11 cellular contexts compared by ENCODE assay signal in the genomic region with DNA sequence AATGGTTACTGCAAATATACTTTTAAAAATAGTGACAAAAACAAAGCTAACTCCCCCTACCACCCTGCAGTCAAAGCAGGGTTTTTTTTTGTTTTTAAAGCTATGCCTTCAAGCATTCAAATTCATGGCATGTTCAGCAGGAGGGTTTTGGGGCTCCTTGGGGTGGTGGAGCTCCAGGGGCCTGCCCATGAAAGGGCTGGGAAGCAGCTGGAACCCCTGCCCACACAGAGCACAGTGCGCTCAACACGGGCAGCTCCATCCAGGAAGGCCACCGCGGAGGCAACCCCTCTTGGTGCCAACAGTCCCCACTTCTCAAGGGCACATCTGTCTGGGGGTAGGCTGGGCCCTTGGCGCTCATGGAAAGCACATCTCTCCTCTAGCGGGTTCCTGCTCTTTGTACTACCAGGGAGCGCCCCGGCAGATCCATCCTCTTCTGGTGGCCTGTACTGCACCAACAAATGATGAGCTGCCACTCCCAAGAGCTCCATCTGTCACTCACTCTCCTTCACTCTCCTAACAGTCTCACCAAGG. TPM values are rescaled to one million over a fixed set of nuclear protein-coding genes. Genes with fewer than 3 reads are reported as not detected.
A peak's percentile ranks its signal among the peaks of the same experiment; 100 is the strongest.
DNase-seq lines count a peak whose midpoint lies in the region; ATAC-seq and TF ChIP-seq lines count a peak whose summit lies in the region.
"Had no signal": no experiment of that assay in that cellular context is flagged by ENCODE, and none has a peak within 500 bp of the region (broad histone marks: within the 10 kb centered on the region; RNA-seq: fewer than 3 reads in every experiment).

No MANE protein-coding gene starts in this region.

- H3K9me3 ChIP-seq in trophoblast cell (ENCODE audit: insufficient read depth, low read depth, low read length), result no peaks in the 10 kb centered on the region

- no peak overlapping the region for H3K4me2 ChIP-seq in trophoblast cell (ENCODE audit: low read length)

- no peaks in the 10 kb centered on the region; the same call in 1 of the 2 replicates for H3K27me3 Mint-ChIP-seq in HFFc6 (ENCODE audit: insufficient read depth)
- no peaks in the 10 kb centered on the region for H3K27me3 Mint-ChIP-seq in nephron progenitor cell (ENCODE audit: low read depth, poor library complexity)
- H3K27me3 Mint-ChIP-seq: activated CD4-positive, alpha-beta T cell treated with anti-CD3 and anti-CD28 coated beads for 36 hours had no signal

- no peak overlapping the region for H3K14ac ChIP-seq in trophoblast cell (ENCODE audit: low read length)

- H3K9me3 Mint-ChIP-seq in HFFc6 (no peaks in the 10 kb centered on the region), nephron progenitor cell (no peaks in the 10 kb centered on the region)

- ATAC-seq in HG03460 (IDR thresholded peaks at IDR 0.05; ENCODE audit: unreplicated experiment), result no peak

- H3K36me3 ChIP-seq in ACC112 (ENCODE audit: insufficient read depth, low read length), result peaks cover 16% of the 10 kb centered on the region
- peaks cover 28% of the 10 kb centered on the region for H3K36me3 ChIP-seq in brain microvascular endothelial cell (replicated peaks)
- peaks cover 51 to 60% of the 10 kb centered on the region in 2 experiments for H3K36me3 ChIP-seq in trophoblast cell (ENCODE audit: control insufficient read depth in 1 of 2, insufficient read depth in 2 of 2, low read length in 2 of 2)

- H3K36me3 Mint-ChIP-seq in HFFc6 (ENCODE audit: low read depth) (peaks cover 27% of the 10 kb centered on the region), nephron progenitor cell (ENCODE audit: low read depth) (peaks cover 50% of the 10 kb centered on the region)

- no peak overlapping the region for H4K12ac ChIP-seq in trophoblast cell (ENCODE audit: low read depth, low read length)

- in situ Hi-C loops in brain microvascular endothelial cell (cut with HindIII; ENCODE audit: low pct_ligation_motif_present, low sequenced_read_pairs), result no loop called here

- peaks cover 33% of the 10 kb centered on the region for H3K4me1 ChIP-seq in ACC112 (ENCODE audit: control insufficient read depth, insufficient read depth, low read length, unreplicated experiment)
- H3K4me1 ChIP-seq in trophoblast cell (ENCODE audit: control insufficient read depth in 1 of 2, insufficient read depth in 2 of 2, low read length in 2 of 2), result peaks cover 3 to 10% of the 10 kb centered on the region in 2 experiments

- peak overlapping the region; percentile 55 for H3K27ac Mint-ChIP-seq in HFFc6
- no peak overlapping the region for H3K27ac Mint-ChIP-seq in nephron progenitor cell

- no peak overlapping the region for H2AK5ac ChIP-seq in trophoblast cell (ENCODE audit: low read length)

- no peak overlapping the region for H3K23ac ChIP-seq in trophoblast cell (ENCODE audit: low read length)

- no peak overlapping the region for H3K18ac ChIP-seq in trophoblast cell (ENCODE audit: low read length)

- no peak overlapping the region for H3K4ac ChIP-seq in trophoblast cell (ENCODE audit: low read depth, low read length)

- no peak overlapping the region for H2BK5ac ChIP-seq in trophoblast cell (ENCODE audit: low read depth, low read length, poor library complexity)

- WGBS in trophoblast cell (ENCODE audit: extremely low coverage, insufficient coverage, insufficient read length), result no CpG with 5 or more reads among the region's 8 CpGs

- TF ChIP-seq CTCF in HFFc6 (IDR thresholded peaks at IDR 0.05), result no peak
- TF ChIP-seq CTCF in brain microvascular endothelial cell (IDR thresholded peaks at IDR 0.05; ENCODE audit: low read depth, low read length, missing control alignments), result no peak
- no peak for TF ChIP-seq CTCF in nephron progenitor cell (IDR thresholded peaks at IDR 0.05)

- H3K27me3 ChIP-seq in ACC112 (ENCODE audit: insufficient read depth, low read length), result no peaks in the 10 kb centered on the region
- H3K27me3 ChIP-seq in brain microvascular endothelial cell (replicated peaks), result no peaks in the 10 kb centered on the region
- H3K27me3 ChIP-seq in trophoblast cell (ENCODE audit: insufficient read depth, low read length), result no peaks in the 10 kb centered on the region

- no peak overlapping the region for H4K91ac ChIP-seq in trophoblast cell (ENCODE audit: low read depth, low read length)

- no peaks in the 10 kb centered on the region for H3K79me1 ChIP-seq in trophoblast cell (ENCODE audit: low read length)

- H3K4me3 Mint-ChIP-seq in HFFc6 (peak overlapping the region; percentile 77), nephron progenitor cell (peak overlapping the region; percentile 28)
- H3K4me3 Mint-ChIP-seq: activated CD4-positive, alpha-beta T cell treated with anti-CD3 and anti-CD28 coated beads for 36 hours had no signal

- no peak overlapping the region for H3K9ac ChIP-seq in trophoblast cell (ENCODE audit: low read length)

- H3K27ac ChIP-seq in ACC112 (ENCODE audit: low read depth, low read length) (peak overlapping the region; percentile 57), brain microvascular endothelial cell (peak overlapping the region; percentile 4), trophoblast cell (ENCODE audit: low read depth, low read length) (no peak overlapping the region)

- no peak for DNase-seq in HFFc6
- no peak for DNase-seq in brain microvascular endothelial cell
- DNase-seq in nephron progenitor cell, result no peak
- DNase-seq in trophoblast cell, result no peak
- DNase-seq in NCI-H446 treated with DMSO at 0.1 percent for 48 hours (lab: John Stamatoyannopoulos, UW), result no peak
- no peak for DNase-seq in GDM1 (lab: John Stamatoyannopoulos, UW)
- DNase-seq: Calu3, NCI-H2107 had no signal

- no peak overlapping the region for H2BK12ac ChIP-seq in trophoblast cell (ENCODE audit: low read length)

- no peak overlapping the region for H2BK120ac ChIP-seq in trophoblast cell (ENCODE audit: insufficient read depth, low read length, poor library complexity)

- H2AFZ ChIP-seq in ACC112 (ENCODE audit: low read length, unreplicated experiment), result no peak overlapping the region
- no peak overlapping the region for H2AFZ ChIP-seq in trophoblast cell (ENCODE audit: insufficient read depth, low read length, poor library complexity)

- H3K4me3 ChIP-seq in ACC112 (ENCODE audit: low read depth, low read length) (peak overlapping the region; percentile 64), brain microvascular endothelial cell (ENCODE audit: low read depth, low read length) (no peak overlapping the region), trophoblast cell (ENCODE audit: low read depth, low read length) (no peak overlapping the region)

- H3K4me1 Mint-ChIP-seq in HFFc6 (ENCODE audit: low read depth) (peaks cover 40% of the 10 kb centered on the region), nephron progenitor cell (peaks cover 38% of the 10 kb centered on the region)

- no peak overlapping the region for H4K8ac ChIP-seq in trophoblast cell (ENCODE audit: low read depth, low read length)

- peaks cover 11% of the 10 kb centered on the region for H3K79me2 ChIP-seq in ACC112 (ENCODE audit: control insufficient read depth, insufficient read depth, low read length, unreplicated experiment)
- H3K79me2 ChIP-seq in trophoblast cell (ENCODE audit: control insufficient read depth, insufficient read depth, low read length, poor library complexity), result no peaks in the 10 kb centered on the region

RNA-seq across cellular contexts. Expression of gene PHLDA2, which starts 16.6 kb away (rescaled TPM):
- 100 to 1,000 TPM; 102 to 149 (median 125) TPM for total RNA-seq in HFFc6 (2021; fragmentation: NEBNext Ultra II Directional; extraction: Animal tissue kit (Norgen Biotek cat#: 25700))
- 252 and 269 TPM in 2 replicates for polyA plus RNA-seq in trophoblast cell (2013)

RNA-seq across cellular contexts. Expression of gene NAP1L4, which starts 46.3 kb away (rescaled TPM):
- total RNA-seq in HFFc6 (2021; fragmentation: NEBNext Ultra II Directional; extraction: Animal tissue kit (Norgen Biotek cat#: 25700)), result 100 to 1,000 TPM; 109 to 140 (median 131) TPM
- polyA plus RNA-seq in trophoblast cell (2013), result 108 and 120 TPM in 2 replicates
